18 cellular contexts compared by ENCODE assay signal in genomic region chr5:30121092-30121491, GRCh38.
DNase-seq lines count a peak whose midpoint lies in the region; FAIRE-seq and TF ChIP-seq lines count a peak whose summit lies in the region.
"Had no signal": no experiment of that assay in that cellular context is flagged by ENCODE, and none has a peak within 500 bp of the region (broad histone marks: within the 10 kb centered on the region; RNA-seq: fewer than 3 reads in every experiment).

No MANE protein-coding gene starts in this region.

- no peak overlapping the region for H3K4me3 ChIP-seq in neural progenitor cell
- H3K4me3 ChIP-seq: GM12878 had no signal

- H3K9me3 Mint-ChIP-seq in neural progenitor cell: no peaks in the 10 kb centered on the region

- no peaks in the 10 kb centered on the region for H3K9me3 ChIP-seq in neural progenitor cell (ENCODE audit: low read depth)

- no peak overlapping the region for H3K27ac ChIP-seq in neural progenitor cell

- no peaks in the 10 kb centered on the region for H3K4me1 ChIP-seq in neural progenitor cell

- TF ChIP-seq CTCF in neural progenitor cell (IDR thresholded peaks at IDR 0.05): no peak

- no peaks in the 10 kb centered on the region for H3K36me3 ChIP-seq in neural progenitor cell

- H3K27me3 Mint-ChIP-seq in neural progenitor cell (ENCODE audit: insufficient read depth, low read depth): no peaks in the 10 kb centered on the region
- H3K27me3 Mint-ChIP-seq: CD4-positive, alpha-beta memory T cell had no signal

- no peaks in the 10 kb centered on the region for H4K20me1 ChIP-seq in neural progenitor cell (ENCODE audit: low read depth)

- H3K27me3 ChIP-seq in neural progenitor cell: no peaks in the 10 kb centered on the region

- no peak overlapping the region for H3K4me2 ChIP-seq in neural progenitor cell

- FAIRE-seq in HTR-8/SVneo (lab: Jason Lieb, UNC): peak; percentile 59
- FAIRE-seq: GM12878, GM19239, H54 had no signal

- peaks cover 4% of the 10 kb centered on the region for H3F3A ChIP-seq in neural progenitor cell (ENCODE audit: low read depth)

- H2AFZ ChIP-seq in neural progenitor cell (replicated peaks): peak overlapping the region; percentile 62

- H3K4me1 Mint-ChIP-seq in neural progenitor cell: no peaks in the 10 kb centered on the region
- H3K4me1 Mint-ChIP-seq: CD4-positive, alpha-beta memory T cell had no signal

- no peak overlapping the region for H3K4me3 Mint-ChIP-seq in neural progenitor cell
- H3K4me3 Mint-ChIP-seq: CD4-positive, alpha-beta memory T cell had no signal

- no peaks in the 10 kb centered on the region for H3K79me2 ChIP-seq in neural progenitor cell (ENCODE audit: low read depth)

- no peaks in the 10 kb centered on the region for H3K36me3 Mint-ChIP-seq in neural progenitor cell
- H3K36me3 Mint-ChIP-seq: CD4-positive, alpha-beta memory T cell had no signal

- no peak overlapping the region for H3K27ac Mint-ChIP-seq in neural progenitor cell
- H3K27ac Mint-ChIP-seq: CD4-positive, alpha-beta memory T cell had no signal

- H3K9ac ChIP-seq in neural progenitor cell: no peak overlapping the region

- DNase-seq in DMS153 (lab: John Stamatoyannopoulos, UW) (peak; percentile 33), DMS153 treated with DMSO at 0.1 percent for 48 hours (lab: John Stamatoyannopoulos, UW; ENCODE audit: unreplicated experiment) (peak; percentile 23), HTR-8/SVneo (ENCODE audit: insufficient read length, low spot score) (no peak), neural progenitor cell (ENCODE audit: low spot score) (no peak), HT-29 (ENCODE audit: low spot score) (no peak), SIG-M5 (lab: John Stamatoyannopoulos, UW) (no peak)
- DNase-seq: C1 segment of cervical spinal cord; Calu3; CD4-positive, alpha-beta memory T cell; COR-L47; DMS79; EL; GDM1; GOT3; HCEC 1CT had no signal

Comparison
In these comparisons a context has a peak if more than half of its experiments do, and no peak if none do; other contexts are left out.
1. DNase-seq: peak in DMS153 (single experiment) and DMS153 treated with DMSO at 0.1 percent for 48 hours (single experiment); none in HTR-8/SVneo (single experiment), neural progenitor cell (single experiment), HT-29 (single experiment) and SIG-M5 (single experiment).